ENCODE assay signal across 8 cellular contexts in genomic region chr20:5950271-5951031, GRCh38. TPM values are rescaled to one million over a fixed set of nuclear protein-coding genes. Genes with fewer than 3 reads are reported as not detected.
DNase-seq lines count a peak whose midpoint lies in the region; ATAC-seq and TF ChIP-seq lines count a peak whose summit lies in the region.

MCM8 (plus strand) TSS chr20:5950652; CDS start chr20:5952016, 1,364 bp downstream.
TRMT6 (minus strand) TSS chr20:5950533; CDS start chr20:5950405, 128 bp downstream.

- H3K36me3 Mint-ChIP-seq in CD14-positive monocyte: peaks cover 31 to 48% of the 10 kb centered on the region in 2 donors
- H3K36me3 Mint-ChIP-seq in activated CD4-positive, alpha-beta T cell treated with anti-CD3 and anti-CD28 coated beads, Interleukin-2, amount 10 ng/mL, durations not matched to agents 7 days and 5 days (ENCODE audit: low read depth): peaks cover 44% of the 10 kb centered on the region
- peaks cover 47% of the 10 kb centered on the region for H3K36me3 Mint-ChIP-seq in dendritic cell treated with granulocyte-macrophage colony-stimulating factor and Interleukin-4, amounts not matched to agents 40 ng/mL and 50 ng/mL, for 4 days (ENCODE audit: low read depth)

- no peaks in the 10 kb centered on the region for H3K9me3 Mint-ChIP-seq in CD14-positive monocyte
- no peaks in the 10 kb centered on the region for H3K9me3 Mint-ChIP-seq in activated CD4-positive, alpha-beta T cell treated with anti-CD3 and anti-CD28 coated beads, Interleukin-2, amount 10 ng/mL, durations not matched to agents 7 days and 5 days
- H3K9me3 Mint-ChIP-seq in dendritic cell treated with granulocyte-macrophage colony-stimulating factor and Interleukin-4, amounts not matched to agents 40 ng/mL and 50 ng/mL, for 4 days: no peaks in the 10 kb centered on the region

- peak within 1 kb of the TSS; percentile 95 to 99 for H3K4me3 Mint-ChIP-seq in CD14-positive monocyte
- peak within 1 kb of the TSS; percentile 95 for H3K4me3 Mint-ChIP-seq in activated CD4-positive, alpha-beta T cell treated with anti-CD3 and anti-CD28 coated beads, Interleukin-2, amount 10 ng/mL, durations not matched to agents 7 days and 5 days
- H3K4me3 Mint-ChIP-seq in dendritic cell treated with granulocyte-macrophage colony-stimulating factor and Interleukin-4, amounts not matched to agents 40 ng/mL and 50 ng/mL, for 4 days: peak within 1 kb of the TSS; percentile 93

- TF ChIP-seq CTCF in CD14-positive monocyte (IDR thresholded peaks at IDR 0.05): no peak

- peaks cover 0 to 1% (median 0%) of the 10 kb centered on the region in 3 donors for H3K27me3 Mint-ChIP-seq in CD14-positive monocyte (ENCODE audit: low read depth in 3 of 3)
- no peaks in the 10 kb centered on the region for H3K27me3 Mint-ChIP-seq in activated CD4-positive, alpha-beta T cell treated with anti-CD3 and anti-CD28 coated beads, Interleukin-2, amount 10 ng/mL, durations not matched to agents 7 days and 5 days
- H3K27me3 Mint-ChIP-seq in dendritic cell treated with granulocyte-macrophage colony-stimulating factor and Interleukin-4, amounts not matched to agents 40 ng/mL and 50 ng/mL, for 4 days: no peaks in the 10 kb centered on the region

- peaks cover 50% of the 10 kb centered on the region for H3K4me1 Mint-ChIP-seq in CD14-positive monocyte
- peaks cover 60% of the 10 kb centered on the region for H3K4me1 Mint-ChIP-seq in activated CD4-positive, alpha-beta T cell treated with anti-CD3 and anti-CD28 coated beads, Interleukin-2, amount 10 ng/mL, durations not matched to agents 7 days and 5 days
- H3K4me1 Mint-ChIP-seq in dendritic cell treated with granulocyte-macrophage colony-stimulating factor and Interleukin-4, amounts not matched to agents 40 ng/mL and 50 ng/mL, for 4 days (ENCODE audit: low read depth): peaks cover 42% of the 10 kb centered on the region

- intact Hi-C loops in CD14-positive monocyte (cut with micrococcal nuclease): no loop called here
- intact Hi-C loops in dendritic cell treated with granulocyte-macrophage colony-stimulating factor and Interleukin-4, amounts not matched to agents 40 ng/mL and 50 ng/mL, for 4 days (cut with micrococcal nuclease): no loop called here

- DNase-seq in CD14-positive monocyte (ENCODE audit: low spot score): peak; percentile 98
- DNase-seq in NCI-H748 (lab: John Stamatoyannopoulos, UW; ENCODE audit: unreplicated experiment): peak; percentile 100
- DNase-seq in activated CD4-positive, alpha-beta T cell treated with anti-CD3 and anti-CD28 coated beads, Interleukin-2, amount 10 ng/mL, durations not matched to agents 7 days and 5 days: peak; percentile 98
- peak; percentile 95 for DNase-seq in left lobe of liver (ENCODE audit: low spot score)
- peak; percentile 98 for DNase-seq in stimulated activated CD4-positive, alpha-beta T cell treated with anti-CD3 and anti-CD28 coated beads, Interleukin-2, amount 100 ng/mL, for 24 hours

- POLR2A ChIA-PET in activated CD4-positive, alpha-beta T cell treated with anti-CD3 and anti-CD28 coated beads, Interleukin-2, amount 10 ng/mL, durations not matched to agents 7 days and 5 days (lab: Charles Lee): interaction anchor here (0.6 kb wide), 1 partner anchor 46 kb away, joined by 3 read pairs; no protein-coding TSS in a partner anchor

- ATAC-seq in GM19395 (IDR thresholded peaks at IDR 0.05; ENCODE audit: unreplicated experiment) (peak; percentile 98), HG03558 (IDR thresholded peaks at IDR 0.05; ENCODE audit: extremely low read depth, unreplicated experiment) (peak; percentile 89), left lobe of liver (peak; percentile 100)

- CTCF ChIA-PET in activated CD4-positive, alpha-beta T cell treated with anti-CD3 and anti-CD28 coated beads, Interleukin-2, amount 10 ng/mL, durations not matched to agents 7 days and 5 days (lab: Charles Lee): interaction anchor here (1.0 kb wide), 1 partner anchor 422 kb away, joined by 3 read pairs; no protein-coding TSS in a partner anchor

- H3K27ac Mint-ChIP-seq in CD14-positive monocyte: peak within 1 kb of the TSS; percentile 90 to 100 (median 97)
- peak within 1 kb of the TSS; percentile 95 for H3K27ac Mint-ChIP-seq in activated CD4-positive, alpha-beta T cell treated with anti-CD3 and anti-CD28 coated beads, Interleukin-2, amount 10 ng/mL, durations not matched to agents 7 days and 5 days
- peak within 1 kb of the TSS; percentile 88 for H3K27ac Mint-ChIP-seq in dendritic cell treated with granulocyte-macrophage colony-stimulating factor and Interleukin-4, amounts not matched to agents 40 ng/mL and 50 ng/mL, for 4 days

RNA-seq across cellular contexts. Expression of gene MCM8, which starts in this region (rescaled TPM):
- under 1 TPM; 0.07 to 0.18 TPM for polyA plus RNA-seq in CD14-positive monocyte
- total RNA-seq in activated CD4-positive, alpha-beta T cell treated with anti-CD3 and anti-CD28 coated beads, Interleukin-2, amount 10 ng/mL, durations not matched to agents 7 days and 5 days: 10 to 100 TPM; 32.1 to 32.4 TPM
- total RNA-seq in left lobe of liver: 1.4 TPM

RNA-seq across cellular contexts. Expression of gene TRMT6, which starts in this region (rescaled TPM):
- 10 to 100 TPM in 1 of 2 donors, 1 to 10 TPM in 1; 9.3 to 10.6 TPM for polyA plus RNA-seq in CD14-positive monocyte
- 10 to 100 TPM; 15.1 to 17.8 TPM for total RNA-seq in activated CD4-positive, alpha-beta T cell treated with anti-CD3 and anti-CD28 coated beads, Interleukin-2, amount 10 ng/mL, durations not matched to agents 7 days and 5 days
- total RNA-seq in left lobe of liver: 2.7 TPM

Comparison
In these comparisons a context has a peak if more than half of its experiments do, and no peak if none do; other contexts are left out.
1. Peak in every context shown above with its lines: DNase-seq and ATAC-seq.
2. RNA of gene MCM8 (total RNA-seq): 32.1 to 32.4 TPM in activated CD4-positive, alpha-beta T cell treated with anti-CD3 and anti-CD28 coated beads, Interleukin-2, amount 10 ng/mL, durations not matched to agents 7 days and 5 days; 1.4 TPM in left lobe of liver (single experiment); every median in the first group is over 10 times any median in the second.